ENCODE assay signal across 17 cellular contexts in genomic region chr16:17938546-17938945, GRCh38.
"Had no signal": no experiment of that assay in that cellular context is flagged by ENCODE, and none has a peak within 500 bp of the region (broad histone marks: within the 10 kb centered on the region; RNA-seq: fewer than 3 reads in every experiment).

No MANE protein-coding gene starts in this region.

- H3K9me3 Mint-ChIP-seq: type B pancreatic cell had no signal

- DNase-seq: colonic mucosa; dermis blood vessel endothelial cell; endodermal cell; erythroblast; foreskin keratinocyte; hippocampal formation; kidney glomerular epithelial cell; mesendoderm; naive B cell; posterior cingulate gyrus; sigmoid colon; stimulated activated CD4-positive, alpha-beta T cell treated with anti-CD3 and anti-CD28 coated beads, Interleukin-2, amount 100 ng/mL, for 24 hours; stimulated activated naive CD8-positive, alpha-beta T cell treated with anti-CD3 and anti-CD28 coated beads, Interleukin-15, Interleukin-2, amounts not matched to agents 100 U/mL and 50 U/mL, for 24 hours; thyroid gland had no signal

- H3K27me3 ChIP-seq: colonic mucosa, foreskin keratinocyte, sigmoid colon, suprapubic skin, thyroid gland had no signal

- H3K4me3 Mint-ChIP-seq: endodermal cell, type B pancreatic cell had no signal

- ATAC-seq: foreskin keratinocyte had no signal

- H3K36me3 ChIP-seq: colonic mucosa, sigmoid colon, suprapubic skin, thyroid gland had no signal

- H3K9me3 ChIP-seq: colonic mucosa, sigmoid colon, suprapubic skin, thyroid gland had no signal

- H3K4me1 Mint-ChIP-seq: endodermal cell had no signal

- H3K4me1 ChIP-seq: colonic mucosa, foreskin keratinocyte, sigmoid colon, suprapubic skin, thyroid gland had no signal

- H3K27ac ChIP-seq: colonic mucosa, foreskin keratinocyte, sigmoid colon, suprapubic skin, thyroid gland had no signal

- H3K4me3 ChIP-seq: colonic mucosa, sigmoid colon, skin epidermis, suprapubic skin, thyroid gland had no signal

- H3K27ac Mint-ChIP-seq: endodermal cell, type B pancreatic cell had no signal

- H3K36me3 Mint-ChIP-seq: naive B cell, type B pancreatic cell had no signal
